1 cellular context compared by ENCODE assay signal in the genomic region with DNA sequence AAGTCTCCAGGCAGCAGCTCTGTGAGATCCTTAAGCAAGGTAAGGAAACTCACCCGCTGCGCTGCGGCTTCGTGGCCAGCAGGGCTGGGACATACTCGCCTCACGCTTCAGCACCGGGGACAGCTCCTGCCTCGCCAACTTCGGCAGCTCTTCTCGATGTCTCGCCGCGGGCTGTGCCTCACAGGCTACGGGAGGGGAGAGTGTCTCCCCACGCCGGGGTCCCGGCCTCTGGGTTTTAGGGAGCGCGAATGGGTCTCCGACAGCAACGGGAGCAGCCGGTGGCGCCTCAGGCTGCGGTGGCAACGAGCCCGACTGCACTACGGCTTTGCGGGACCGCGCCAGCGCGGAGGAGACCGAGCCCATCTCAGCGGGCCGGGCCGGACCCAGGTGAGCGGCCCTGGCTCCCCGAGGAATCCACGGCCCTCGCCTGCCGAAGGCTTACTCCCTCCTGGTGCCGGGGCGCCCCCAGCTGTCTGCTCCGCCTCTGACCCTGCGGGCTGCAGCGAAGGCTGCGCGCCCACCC.
TF ChIP-seq lines count a peak whose summit lies in the region.

No MANE protein-coding gene starts in this region.

TF ChIP-seq in WTC11, 78 proteins besides CTCF, POLR2A, EP300 and RAD21 (continued from another document):
- TF ChIP-seq, protein P1, sequence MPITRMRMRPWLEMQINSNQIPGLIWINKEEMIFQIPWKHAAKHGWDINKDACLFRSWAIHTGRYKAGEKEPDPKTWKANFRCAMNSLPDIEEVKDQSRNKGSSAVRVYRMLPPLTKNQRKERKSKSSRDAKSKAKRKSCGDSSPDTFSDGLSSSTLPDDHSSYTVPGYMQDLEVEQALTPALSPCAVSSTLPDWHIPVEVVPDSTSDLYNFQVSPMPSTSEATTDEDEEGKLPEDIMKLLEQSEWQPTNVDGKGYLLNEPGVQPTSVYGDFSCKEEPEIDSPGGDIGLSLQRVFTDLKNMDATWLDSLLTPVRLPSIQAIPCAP (CRISPR knock-in tag; IDR thresholded peaks at IDR 0.05), result peak; percentile 86; the same call in 1 of the 2 replicates
- TF ChIP-seq, protein P2, sequence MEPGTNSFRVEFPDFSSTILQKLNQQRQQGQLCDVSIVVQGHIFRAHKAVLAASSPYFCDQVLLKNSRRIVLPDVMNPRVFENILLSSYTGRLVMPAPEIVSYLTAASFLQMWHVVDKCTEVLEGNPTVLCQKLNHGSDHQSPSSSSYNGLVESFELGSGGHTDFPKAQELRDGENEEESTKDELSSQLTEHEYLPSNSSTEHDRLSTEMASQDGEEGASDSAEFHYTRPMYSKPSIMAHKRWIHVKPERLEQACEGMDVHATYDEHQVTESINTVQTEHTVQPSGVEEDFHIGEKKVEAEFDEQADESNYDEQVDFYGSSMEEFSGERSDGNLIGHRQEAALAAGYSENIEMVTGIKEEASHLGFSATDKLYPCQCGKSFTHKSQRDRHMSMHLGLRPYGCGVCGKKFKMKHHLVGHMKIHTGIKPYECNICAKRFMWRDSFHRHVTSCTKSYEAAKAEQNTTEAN (CRISPR knock-in tag; IDR thresholded peaks at IDR 0.05), result peak; percentile 82; the same call in 1 of the 2 replicates
- peak; percentile 97 for TF ChIP-seq ESRRA (CRISPR knock-in tag; IDR thresholded peaks at IDR 0.05; ENCODE audit: borderline replicate concordance)
- TF ChIP-seq ELF4 (CRISPR knock-in tag; IDR thresholded peaks at IDR 0.05; ENCODE audit: low read depth), result peak; percentile 87
- peak; percentile 94 for TF ChIP-seq ZNF219 (CRISPR knock-in tag; IDR thresholded peaks at IDR 0.05; ENCODE audit: borderline replicate concordance)
- TF ChIP-seq, protein P3, sequence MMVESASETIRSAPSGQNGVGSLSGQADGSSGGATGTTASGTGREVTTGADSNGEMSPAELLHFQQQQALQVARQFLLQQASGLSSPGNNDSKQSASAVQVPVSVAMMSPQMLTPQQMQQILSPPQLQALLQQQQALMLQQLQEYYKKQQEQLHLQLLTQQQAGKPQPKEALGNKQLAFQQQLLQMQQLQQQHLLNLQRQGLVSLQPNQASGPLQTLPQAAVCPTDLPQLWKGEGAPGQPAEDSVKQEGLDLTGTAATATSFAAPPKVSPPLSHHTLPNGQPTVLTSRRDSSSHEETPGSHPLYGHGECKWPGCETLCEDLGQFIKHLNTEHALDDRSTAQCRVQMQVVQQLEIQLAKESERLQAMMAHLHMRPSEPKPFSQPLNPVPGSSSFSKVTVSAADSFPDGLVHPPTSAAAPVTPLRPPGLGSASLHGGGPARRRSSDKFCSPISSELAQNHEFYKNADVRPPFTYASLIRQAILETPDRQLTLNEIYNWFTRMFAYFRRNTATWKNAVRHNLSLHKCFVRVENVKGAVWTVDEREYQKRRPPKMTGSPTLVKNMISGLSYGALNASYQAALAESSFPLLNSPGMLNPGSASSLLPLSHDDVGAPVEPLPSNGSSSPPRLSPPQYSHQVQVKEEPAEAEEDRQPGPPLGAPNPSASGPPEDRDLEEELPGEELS (CRISPR knock-in tag; IDR thresholded peaks at IDR 0.05), result peak; percentile 97
- TF ChIP-seq IRF2 (CRISPR knock-in tag; IDR thresholded peaks at IDR 0.05; ENCODE audit: borderline replicate concordance, low read depth), result no peak; the same call in 1 of the 2 replicates
- TF ChIP-seq, protein P4, sequence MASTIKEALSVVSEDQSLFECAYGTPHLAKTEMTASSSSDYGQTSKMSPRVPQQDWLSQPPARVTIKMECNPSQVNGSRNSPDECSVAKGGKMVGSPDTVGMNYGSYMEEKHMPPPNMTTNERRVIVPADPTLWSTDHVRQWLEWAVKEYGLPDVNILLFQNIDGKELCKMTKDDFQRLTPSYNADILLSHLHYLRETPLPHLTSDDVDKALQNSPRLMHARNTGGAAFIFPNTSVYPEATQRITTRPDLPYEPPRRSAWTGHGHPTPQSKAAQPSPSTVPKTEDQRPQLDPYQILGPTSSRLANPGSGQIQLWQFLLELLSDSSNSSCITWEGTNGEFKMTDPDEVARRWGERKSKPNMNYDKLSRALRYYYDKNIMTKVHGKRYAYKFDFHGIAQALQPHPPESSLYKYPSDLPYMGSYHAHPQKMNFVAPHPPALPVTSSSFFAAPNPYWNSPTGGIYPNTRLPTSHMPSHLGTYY (CRISPR knock-in tag; IDR thresholded peaks at IDR 0.05), result no peak
- TF ChIP-seq, protein P5, sequence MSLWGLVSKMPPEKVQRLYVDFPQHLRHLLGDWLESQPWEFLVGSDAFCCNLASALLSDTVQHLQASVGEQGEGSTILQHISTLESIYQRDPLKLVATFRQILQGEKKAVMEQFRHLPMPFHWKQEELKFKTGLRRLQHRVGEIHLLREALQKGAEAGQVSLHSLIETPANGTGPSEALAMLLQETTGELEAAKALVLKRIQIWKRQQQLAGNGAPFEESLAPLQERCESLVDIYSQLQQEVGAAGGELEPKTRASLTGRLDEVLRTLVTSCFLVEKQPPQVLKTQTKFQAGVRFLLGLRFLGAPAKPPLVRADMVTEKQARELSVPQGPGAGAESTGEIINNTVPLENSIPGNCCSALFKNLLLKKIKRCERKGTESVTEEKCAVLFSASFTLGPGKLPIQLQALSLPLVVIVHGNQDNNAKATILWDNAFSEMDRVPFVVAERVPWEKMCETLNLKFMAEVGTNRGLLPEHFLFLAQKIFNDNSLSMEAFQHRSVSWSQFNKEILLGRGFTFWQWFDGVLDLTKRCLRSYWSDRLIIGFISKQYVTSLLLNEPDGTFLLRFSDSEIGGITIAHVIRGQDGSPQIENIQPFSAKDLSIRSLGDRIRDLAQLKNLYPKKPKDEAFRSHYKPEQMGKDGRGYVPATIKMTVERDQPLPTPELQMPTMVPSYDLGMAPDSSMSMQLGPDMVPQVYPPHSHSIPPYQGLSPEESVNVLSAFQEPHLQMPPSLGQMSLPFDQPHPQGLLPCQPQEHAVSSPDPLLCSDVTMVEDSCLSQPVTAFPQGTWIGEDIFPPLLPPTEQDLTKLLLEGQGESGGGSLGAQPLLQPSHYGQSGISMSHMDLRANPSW (CRISPR knock-in tag; conservative IDR thresholded peaks at IDR 0.05; ENCODE audit: low read depth), result no peak; the same call in 1 of the 2 replicates
- TF ChIP-seq, protein P6, sequence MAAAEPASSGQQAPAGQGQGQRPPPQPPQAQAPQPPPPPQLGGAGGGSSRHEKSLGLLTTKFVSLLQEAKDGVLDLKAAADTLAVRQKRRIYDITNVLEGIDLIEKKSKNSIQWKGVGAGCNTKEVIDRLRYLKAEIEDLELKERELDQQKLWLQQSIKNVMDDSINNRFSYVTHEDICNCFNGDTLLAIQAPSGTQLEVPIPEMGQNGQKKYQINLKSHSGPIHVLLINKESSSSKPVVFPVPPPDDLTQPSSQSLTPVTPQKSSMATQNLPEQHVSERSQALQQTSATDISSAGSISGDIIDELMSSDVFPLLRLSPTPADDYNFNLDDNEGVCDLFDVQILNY (CRISPR knock-in tag; IDR thresholded peaks at IDR 0.05), result peak; percentile 70; the same call in 1 of the 2 replicates
- no peak for TF ChIP-seq FOXJ3 (CRISPR knock-in tag; IDR thresholded peaks at IDR 0.05; ENCODE audit: borderline replicate concordance)
- TF ChIP-seq NFATC4 (CRISPR knock-in tag; IDR thresholded peaks at IDR 0.05), result no peak
- TF ChIP-seq FOXP1 (CRISPR knock-in tag; IDR thresholded peaks at IDR 0.05; ENCODE audit: borderline replicate concordance), result peak; percentile 94
- TF ChIP-seq ZNF317 (CRISPR knock-in tag; IDR thresholded peaks at IDR 0.05; ENCODE audit: borderline replicate concordance, low read depth), result peak; percentile 59; the same call in 1 of the 2 replicates
- TF ChIP-seq, protein P7, sequence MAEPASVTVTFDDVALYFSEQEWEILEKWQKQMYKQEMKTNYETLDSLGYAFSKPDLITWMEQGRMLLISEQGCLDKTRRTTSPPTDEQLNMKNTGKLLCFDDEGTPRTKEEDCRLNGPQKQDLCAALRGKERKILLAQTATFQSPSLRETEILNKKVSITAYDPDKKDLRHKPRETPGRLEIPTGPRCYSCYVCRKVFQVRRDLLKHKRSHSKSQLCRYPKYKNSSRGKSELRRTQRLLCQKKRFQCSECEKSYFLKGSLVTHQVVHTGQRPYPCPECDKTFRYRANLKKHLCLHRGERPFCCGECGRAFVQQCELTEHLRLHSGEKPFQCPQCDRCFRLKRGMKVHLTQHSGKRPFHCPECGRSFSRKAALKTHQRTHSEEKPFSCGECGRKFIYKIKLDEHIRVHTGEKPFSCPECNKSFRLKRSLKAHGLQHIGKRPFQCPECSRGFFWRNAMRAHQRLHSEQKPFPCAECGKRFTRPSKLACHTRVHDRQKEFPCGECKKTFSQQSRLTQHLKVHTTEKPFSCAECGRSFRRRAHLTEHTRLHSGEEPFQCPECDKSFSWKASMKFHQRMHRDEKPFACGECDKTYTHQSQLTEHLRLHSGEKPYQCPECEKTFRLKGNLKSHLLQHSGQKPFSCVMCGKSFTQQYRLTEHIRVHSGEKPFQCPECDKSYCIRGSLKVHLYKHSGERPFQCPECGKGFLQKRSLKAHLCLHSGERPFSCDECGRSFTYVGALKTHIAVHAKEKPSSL (CRISPR knock-in tag; conservative IDR thresholded peaks at IDR 0.05), result no peak
- no peak for TF ChIP-seq PRRX2 (CRISPR knock-in tag; IDR thresholded peaks at IDR 0.05)
- TF ChIP-seq EMX1 (CRISPR knock-in tag; IDR thresholded peaks at IDR 0.05), result no peak
- TF ChIP-seq MXD4 (CRISPR knock-in tag; IDR thresholded peaks at IDR 0.05; ENCODE audit: borderline replicate concordance), result no peak
- TF ChIP-seq JAZF1 (CRISPR knock-in tag; IDR thresholded peaks at IDR 0.05), result no peak
- TF ChIP-seq MYBL2 (CRISPR knock-in tag; IDR thresholded peaks at IDR 0.05), result peak; percentile 78; the same call in 1 of the 2 replicates
- TF ChIP-seq NFYB (CRISPR knock-in tag; conservative IDR thresholded peaks at IDR 0.05; ENCODE audit: low read depth), result peak; percentile 50
- peak; percentile 28; the same call in 1 of the 2 replicates for TF ChIP-seq ZNF396 (CRISPR knock-in tag; IDR thresholded peaks at IDR 0.05; ENCODE audit: borderline replicate concordance)
- TF ChIP-seq GRHL2 (CRISPR knock-in tag; IDR thresholded peaks at IDR 0.05; ENCODE audit: insufficient replicate concordance, severe bottlenecking), result no peak
- TF ChIP-seq TP53 (CRISPR knock-in tag; IDR thresholded peaks at IDR 0.05), result peak; percentile 89
- TF ChIP-seq, protein P8, sequence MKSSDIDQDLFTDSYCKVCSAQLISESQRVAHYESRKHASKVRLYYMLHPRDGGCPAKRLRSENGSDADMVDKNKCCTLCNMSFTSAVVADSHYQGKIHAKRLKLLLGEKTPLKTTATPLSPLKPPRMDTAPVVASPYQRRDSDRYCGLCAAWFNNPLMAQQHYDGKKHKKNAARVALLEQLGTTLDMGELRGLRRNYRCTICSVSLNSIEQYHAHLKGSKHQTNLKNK (CRISPR knock-in tag; IDR thresholded peaks at IDR 0.05), result no peak
- TF ChIP-seq, protein P9, sequence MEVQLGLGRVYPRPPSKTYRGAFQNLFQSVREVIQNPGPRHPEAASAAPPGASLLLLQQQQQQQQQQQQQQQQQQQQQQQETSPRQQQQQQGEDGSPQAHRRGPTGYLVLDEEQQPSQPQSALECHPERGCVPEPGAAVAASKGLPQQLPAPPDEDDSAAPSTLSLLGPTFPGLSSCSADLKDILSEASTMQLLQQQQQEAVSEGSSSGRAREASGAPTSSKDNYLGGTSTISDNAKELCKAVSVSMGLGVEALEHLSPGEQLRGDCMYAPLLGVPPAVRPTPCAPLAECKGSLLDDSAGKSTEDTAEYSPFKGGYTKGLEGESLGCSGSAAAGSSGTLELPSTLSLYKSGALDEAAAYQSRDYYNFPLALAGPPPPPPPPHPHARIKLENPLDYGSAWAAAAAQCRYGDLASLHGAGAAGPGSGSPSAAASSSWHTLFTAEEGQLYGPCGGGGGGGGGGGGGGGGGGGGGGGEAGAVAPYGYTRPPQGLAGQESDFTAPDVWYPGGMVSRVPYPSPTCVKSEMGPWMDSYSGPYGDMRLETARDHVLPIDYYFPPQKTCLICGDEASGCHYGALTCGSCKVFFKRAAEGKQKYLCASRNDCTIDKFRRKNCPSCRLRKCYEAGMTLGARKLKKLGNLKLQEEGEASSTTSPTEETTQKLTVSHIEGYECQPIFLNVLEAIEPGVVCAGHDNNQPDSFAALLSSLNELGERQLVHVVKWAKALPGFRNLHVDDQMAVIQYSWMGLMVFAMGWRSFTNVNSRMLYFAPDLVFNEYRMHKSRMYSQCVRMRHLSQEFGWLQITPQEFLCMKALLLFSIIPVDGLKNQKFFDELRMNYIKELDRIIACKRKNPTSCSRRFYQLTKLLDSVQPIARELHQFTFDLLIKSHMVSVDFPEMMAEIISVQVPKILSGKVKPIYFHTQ (CRISPR knock-in tag; IDR thresholded peaks at IDR 0.05), result no peak
- peak; percentile 98 for TF ChIP-seq ZNF232 (CRISPR knock-in tag; IDR thresholded peaks at IDR 0.05)
- TF ChIP-seq FOXK1 (CRISPR knock-in tag; IDR thresholded peaks at IDR 0.05), result peak; percentile 93
- TF ChIP-seq, protein P10, sequence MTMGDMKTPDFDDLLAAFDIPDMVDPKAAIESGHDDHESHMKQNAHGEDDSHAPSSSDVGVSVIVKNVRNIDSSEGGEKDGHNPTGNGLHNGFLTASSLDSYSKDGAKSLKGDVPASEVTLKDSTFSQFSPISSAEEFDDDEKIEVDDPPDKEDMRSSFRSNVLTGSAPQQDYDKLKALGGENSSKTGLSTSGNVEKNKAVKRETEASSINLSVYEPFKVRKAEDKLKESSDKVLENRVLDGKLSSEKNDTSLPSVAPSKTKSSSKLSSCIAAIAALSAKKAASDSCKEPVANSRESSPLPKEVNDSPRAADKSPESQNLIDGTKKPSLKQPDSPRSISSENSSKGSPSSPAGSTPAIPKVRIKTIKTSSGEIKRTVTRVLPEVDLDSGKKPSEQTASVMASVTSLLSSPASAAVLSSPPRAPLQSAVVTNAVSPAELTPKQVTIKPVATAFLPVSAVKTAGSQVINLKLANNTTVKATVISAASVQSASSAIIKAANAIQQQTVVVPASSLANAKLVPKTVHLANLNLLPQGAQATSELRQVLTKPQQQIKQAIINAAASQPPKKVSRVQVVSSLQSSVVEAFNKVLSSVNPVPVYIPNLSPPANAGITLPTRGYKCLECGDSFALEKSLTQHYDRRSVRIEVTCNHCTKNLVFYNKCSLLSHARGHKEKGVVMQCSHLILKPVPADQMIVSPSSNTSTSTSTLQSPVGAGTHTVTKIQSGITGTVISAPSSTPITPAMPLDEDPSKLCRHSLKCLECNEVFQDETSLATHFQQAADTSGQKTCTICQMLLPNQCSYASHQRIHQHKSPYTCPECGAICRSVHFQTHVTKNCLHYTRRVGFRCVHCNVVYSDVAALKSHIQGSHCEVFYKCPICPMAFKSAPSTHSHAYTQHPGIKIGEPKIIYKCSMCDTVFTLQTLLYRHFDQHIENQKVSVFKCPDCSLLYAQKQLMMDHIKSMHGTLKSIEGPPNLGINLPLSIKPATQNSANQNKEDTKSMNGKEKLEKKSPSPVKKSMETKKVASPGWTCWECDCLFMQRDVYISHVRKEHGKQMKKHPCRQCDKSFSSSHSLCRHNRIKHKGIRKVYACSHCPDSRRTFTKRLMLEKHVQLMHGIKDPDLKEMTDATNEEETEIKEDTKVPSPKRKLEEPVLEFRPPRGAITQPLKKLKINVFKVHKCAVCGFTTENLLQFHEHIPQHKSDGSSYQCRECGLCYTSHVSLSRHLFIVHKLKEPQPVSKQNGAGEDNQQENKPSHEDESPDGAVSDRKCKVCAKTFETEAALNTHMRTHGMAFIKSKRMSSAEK (CRISPR knock-in tag; IDR thresholded peaks at IDR 0.05; ENCODE audit: borderline replicate concordance), result no peak
